Comparison of ENCODE assay signal across 14 cellular contexts in genomic region chr9:78671785-78672184, GRCh38.
DNase-seq lines count a peak whose midpoint lies in the region; ATAC-seq and TF ChIP-seq lines count a peak whose summit lies in the region.
"Had no signal": no experiment of that assay in that cellular context is flagged by ENCODE, and none has a peak within 500 bp of the region (broad histone marks: within the 10 kb centered on the region; RNA-seq: fewer than 3 reads in every experiment).

No MANE protein-coding gene starts in this region.

- DNase-seq in NCI-H2196 treated with DMSO at 0.1 percent for 48 hours (lab: John Stamatoyannopoulos, UW; ENCODE audit: unreplicated experiment) (peak; percentile 11), NCI-H2196 (lab: John Stamatoyannopoulos, UW; ENCODE audit: unreplicated experiment) (no peak), NCI-H146 treated with DMSO at 0.1 percent for 48 hours (lab: John Stamatoyannopoulos, UW; ENCODE audit: unreplicated experiment) (peak; percentile 11), nephron progenitor cell (no peak), NCI-H2107 treated with DMSO at 0.1 percent for 48 hours (lab: John Stamatoyannopoulos, UW; ENCODE audit: unreplicated experiment) (no peak), NCI-H510A (lab: John Stamatoyannopoulos, UW) (no peak), T1000 (lab: John Stamatoyannopoulos, UW) (no peak)
- DNase-seq: 8988T; ACHN; CD4-positive, CD25-positive, alpha-beta regulatory T cell; DND-41; GF-D8; GOT3 had no signal

- H3K9me3 Mint-ChIP-seq in nephron progenitor cell: no peaks in the 10 kb centered on the region

- peak; percentile 52 for ATAC-seq in SK-N-SH treated with all-trans-retinoic acid at 6 μM for 48 hours

- TF ChIP-seq CTCF in nephron progenitor cell (IDR thresholded peaks at IDR 0.05): no peak

- H3K27me3 Mint-ChIP-seq in nephron progenitor cell (ENCODE audit: low read depth, poor library complexity): no peaks in the 10 kb centered on the region

- no peak overlapping the region for H3K4me3 Mint-ChIP-seq in nephron progenitor cell
- H3K4me3 Mint-ChIP-seq: CD4-positive, CD25-positive, alpha-beta regulatory T cell had no signal

- peak overlapping the region; percentile 13 for H3K27ac Mint-ChIP-seq in nephron progenitor cell
- H3K27ac Mint-ChIP-seq: CD4-positive, CD25-positive, alpha-beta regulatory T cell had no signal

- H3K4me1 Mint-ChIP-seq in nephron progenitor cell: peaks cover 23% of the 10 kb centered on the region
- H3K4me1 Mint-ChIP-seq: CD4-positive, CD25-positive, alpha-beta regulatory T cell had no signal

- no peaks in the 10 kb centered on the region for H3K36me3 Mint-ChIP-seq in nephron progenitor cell (ENCODE audit: low read depth)
- H3K36me3 Mint-ChIP-seq: CD4-positive, CD25-positive, alpha-beta regulatory T cell had no signal

TF ChIP-seq in SK-N-SH treated with all-trans-retinoic acid at 6 μM for 48 hours, 23 proteins besides CTCF, POLR2A, EP300 and RAD21:
- TF ChIP-seq PATZ1 (CRISPR knock-in tag; IDR thresholded peaks at IDR 0.05; ENCODE audit: borderline replicate concordance) (peak; percentile 91; the same call in 1 of the 2 replicates), ISL1 (CRISPR knock-in tag; IDR thresholded peaks at IDR 0.05) (peak; percentile 17; the same call in 1 of the 2 replicates), RARB (CRISPR knock-in tag; IDR thresholded peaks at IDR 0.05) (no peak)

Comparison
In these comparisons a context has a peak if more than half of its experiments do, and no peak if none do; other contexts are left out.
1. DNase-seq: peak in NCI-H2196 treated with DMSO at 0.1 percent for 48 hours (single experiment) and NCI-H146 treated with DMSO at 0.1 percent for 48 hours (single experiment); none in NCI-H2196 (single experiment), nephron progenitor cell (single experiment), NCI-H2107 treated with DMSO at 0.1 percent for 48 hours (single experiment), NCI-H510A (single experiment) and T1000 (single experiment).